ENCODE assay signal across 1 cellular context in the genomic region with DNA sequence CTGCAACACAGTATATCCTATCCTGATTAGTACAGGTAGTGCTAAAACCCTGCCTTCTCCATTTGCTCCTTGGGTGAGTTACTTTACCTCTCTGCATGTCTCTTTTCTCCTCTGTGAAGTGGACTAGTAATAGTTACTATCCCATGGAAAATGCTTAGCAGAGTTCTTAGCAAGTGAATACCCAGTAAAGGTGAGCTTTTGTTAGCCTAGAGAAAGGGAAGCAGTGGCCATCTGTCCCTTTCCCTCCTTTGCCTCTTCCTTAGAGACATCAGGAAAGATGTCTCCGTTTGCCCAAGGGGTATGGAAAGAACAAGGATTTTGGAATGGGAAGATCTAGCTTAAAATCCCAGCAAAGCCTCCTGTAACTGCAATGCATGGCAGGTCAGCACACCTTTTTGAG.
TF ChIP-seq lines count a peak whose summit lies in the region.

No MANE protein-coding gene starts in this region.

TF ChIP-seq in WTC11, 78 proteins besides CTCF, POLR2A, EP300 and RAD21 (continued from another document):
- TF ChIP-seq NR2C2 (CRISPR knock-in tag; IDR thresholded peaks at IDR 0.05): no peak
- no peak for TF ChIP-seq RELA (CRISPR knock-in tag; IDR thresholded peaks at IDR 0.05; ENCODE audit: borderline replicate concordance)
- TF ChIP-seq, protein P1, sequence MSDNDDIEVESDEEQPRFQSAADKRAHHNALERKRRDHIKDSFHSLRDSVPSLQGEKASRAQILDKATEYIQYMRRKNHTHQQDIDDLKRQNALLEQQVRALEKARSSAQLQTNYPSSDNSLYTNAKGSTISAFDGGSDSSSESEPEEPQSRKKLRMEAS (CRISPR knock-in tag; IDR thresholded peaks at IDR 0.05): no peak
- TF ChIP-seq, protein P2, sequence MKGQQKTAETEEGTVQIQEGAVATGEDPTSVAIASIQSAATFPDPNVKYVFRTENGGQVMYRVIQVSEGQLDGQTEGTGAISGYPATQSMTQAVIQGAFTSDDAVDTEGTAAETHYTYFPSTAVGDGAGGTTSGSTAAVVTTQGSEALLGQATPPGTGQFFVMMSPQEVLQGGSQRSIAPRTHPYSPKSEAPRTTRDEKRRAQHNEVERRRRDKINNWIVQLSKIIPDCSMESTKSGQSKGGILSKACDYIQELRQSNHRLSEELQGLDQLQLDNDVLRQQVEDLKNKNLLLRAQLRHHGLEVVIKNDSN (CRISPR knock-in tag; IDR thresholded peaks at IDR 0.05): no peak
- no peak for TF ChIP-seq ZBTB21 (CRISPR knock-in tag; IDR thresholded peaks at IDR 0.05; ENCODE audit: borderline replicate concordance)
- TF ChIP-seq, protein P3, sequence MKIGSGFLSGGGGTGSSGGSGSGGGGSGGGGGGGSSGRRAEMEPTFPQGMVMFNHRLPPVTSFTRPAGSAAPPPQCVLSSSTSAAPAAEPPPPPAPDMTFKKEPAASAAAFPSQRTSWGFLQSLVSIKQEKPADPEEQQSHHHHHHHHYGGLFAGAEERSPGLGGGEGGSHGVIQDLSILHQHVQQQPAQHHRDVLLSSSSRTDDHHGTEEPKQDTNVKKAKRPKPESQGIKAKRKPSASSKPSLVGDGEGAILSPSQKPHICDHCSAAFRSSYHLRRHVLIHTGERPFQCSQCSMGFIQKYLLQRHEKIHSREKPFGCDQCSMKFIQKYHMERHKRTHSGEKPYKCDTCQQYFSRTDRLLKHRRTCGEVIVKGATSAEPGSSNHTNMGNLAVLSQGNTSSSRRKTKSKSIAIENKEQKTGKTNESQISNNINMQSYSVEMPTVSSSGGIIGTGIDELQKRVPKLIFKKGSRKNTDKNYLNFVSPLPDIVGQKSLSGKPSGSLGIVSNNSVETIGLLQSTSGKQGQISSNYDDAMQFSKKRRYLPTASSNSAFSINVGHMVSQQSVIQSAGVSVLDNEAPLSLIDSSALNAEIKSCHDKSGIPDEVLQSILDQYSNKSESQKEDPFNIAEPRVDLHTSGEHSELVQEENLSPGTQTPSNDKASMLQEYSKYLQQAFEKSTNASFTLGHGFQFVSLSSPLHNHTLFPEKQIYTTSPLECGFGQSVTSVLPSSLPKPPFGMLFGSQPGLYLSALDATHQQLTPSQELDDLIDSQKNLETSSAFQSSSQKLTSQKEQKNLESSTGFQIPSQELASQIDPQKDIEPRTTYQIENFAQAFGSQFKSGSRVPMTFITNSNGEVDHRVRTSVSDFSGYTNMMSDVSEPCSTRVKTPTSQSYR (CRISPR knock-in tag; IDR thresholded peaks at IDR 0.05): no peak
- no peak for TF ChIP-seq ATF1 (CRISPR knock-in tag; IDR thresholded peaks at IDR 0.05)
- TF ChIP-seq ELF4 (CRISPR knock-in tag; IDR thresholded peaks at IDR 0.05; ENCODE audit: low read depth): no peak
- no peak for TF ChIP-seq ZNF219 (CRISPR knock-in tag; IDR thresholded peaks at IDR 0.05; ENCODE audit: borderline replicate concordance)
